Comparison of ENCODE assay signal across 8 cellular contexts in genomic region chr17:75457047-75457654, GRCh38. TPM values are rescaled to one million over a fixed set of nuclear protein-coding genes. Genes with fewer than 3 reads are reported as not detected.
DNase-seq lines count a peak whose midpoint lies in the region; ATAC-seq and TF ChIP-seq lines count a peak whose summit lies in the region.

No MANE protein-coding gene starts in this region.

- TF ChIP-seq EP300 in suprapubic skin (IDR thresholded peaks at IDR 0.05) = no peak

- H3K4me3 ChIP-seq in Karpas-422 (ENCODE audit: low read length) = peak overlapping the region; percentile 98
- H3K4me3 ChIP-seq in effector memory CD4-positive, alpha-beta T cell (ENCODE audit: insufficient read depth, low read depth, low read length, poor library complexity, severe bottlenecking) = peak overlapping the region; percentile 90
- H3K4me3 ChIP-seq in mesendoderm (ENCODE audit: low read length) = peak overlapping the region; percentile 52
- H3K4me3 ChIP-seq in suprapubic skin = peak overlapping the region; percentile 89

- peak overlapping the region; percentile 77 for H4K8ac ChIP-seq in mesendoderm (ENCODE audit: low read depth, low read length)

- no peaks in the 10 kb centered on the region for H3K9me2 ChIP-seq in Karpas-422 (replicated peaks; ENCODE audit: insufficient read depth, low read length)

- peak overlapping the region; percentile 93 for H3K56ac ChIP-seq in mesendoderm (ENCODE audit: low read length)

- H3K9ac ChIP-seq in Karpas-422 (ENCODE audit: low read length) (peak overlapping the region; percentile 100), mesendoderm (ENCODE audit: low read length) (peak overlapping the region; percentile 94)

- H3K36me3 ChIP-seq in Karpas-422 (ENCODE audit: insufficient read depth, low read length) (no peaks in the 10 kb centered on the region), mesendoderm (ENCODE audit: control insufficient read depth, insufficient read depth, low read length) (no peaks in the 10 kb centered on the region), suprapubic skin (no peaks in the 10 kb centered on the region)
- no peaks in the 10 kb centered on the region for H3K36me3 ChIP-seq in effector memory CD4-positive, alpha-beta T cell (ENCODE audit: control insufficient read depth, insufficient read depth, low read length)

- no peak for TF ChIP-seq CTCF in suprapubic skin (IDR thresholded peaks at IDR 0.05)

- no peak overlapping the region for H2AK5ac ChIP-seq in mesendoderm (ENCODE audit: low read length)

- peak overlapping the region; percentile 99 for H2AFZ ChIP-seq in Karpas-422 (ENCODE audit: low read length)

- no peak overlapping the region for H2BK15ac ChIP-seq in mesendoderm (replicated peaks; ENCODE audit: low read depth)

- H3K27me3 ChIP-seq in Karpas-422 (ENCODE audit: low read length) (no peaks in the 10 kb centered on the region), mesendoderm (ENCODE audit: insufficient read depth, low read length, poor library complexity) (no peaks in the 10 kb centered on the region), suprapubic skin (no peaks in the 10 kb centered on the region)
- H3K27me3 ChIP-seq in effector memory CD4-positive, alpha-beta T cell (replicated peaks; ENCODE audit: control insufficient read depth, insufficient read depth, low read length, poor library complexity, severe bottlenecking) = no peaks in the 10 kb centered on the region

- H3K79me2 ChIP-seq in Karpas-422 (ENCODE audit: low read length) (peaks cover 11% of the 10 kb centered on the region), mesendoderm (ENCODE audit: control insufficient read depth, insufficient read depth, low read length) (no peaks in the 10 kb centered on the region)

- no peak for ATAC-seq in HG02885 (IDR thresholded peaks at IDR 0.05; ENCODE audit: poor library complexity, unreplicated experiment)

- no peak overlapping the region for H2BK120ac ChIP-seq in mesendoderm (ENCODE audit: low read depth, low read length)

- H2BK5ac ChIP-seq in mesendoderm (ENCODE audit: low read length) = no peak overlapping the region

- DNase-seq in DMS53 treated with DMSO at 0.1 percent for 48 hours (lab: John Stamatoyannopoulos, UW; ENCODE audit: unreplicated experiment) = peak; percentile 22
- DNase-seq in Karpas-422 = peak; percentile 47
- DNase-seq in T-helper 9 cell = peak; percentile 2
- no peak for DNase-seq in effector memory CD4-positive, alpha-beta T cell
- DNase-seq in mesendoderm = peak; percentile 83
- DNase-seq in suprapubic skin (ENCODE audit: low spot score in 2 of 2) = no peak
- DNase-seq in hippocampal formation (lab: John Stamatoyannopoulos, UW) = no peak

- peak overlapping the region; percentile 72 for H4K5ac ChIP-seq in mesendoderm (ENCODE audit: low read length)

- TF ChIP-seq POLR2A in suprapubic skin (IDR thresholded peaks at IDR 0.05) = no peak

- H3K18ac ChIP-seq in mesendoderm (ENCODE audit: low read length) = peak overlapping the region; percentile 84

- H3K4me1 ChIP-seq in Karpas-422 (ENCODE audit: low read length) = peaks cover 43% of the 10 kb centered on the region
- peaks cover 12% of the 10 kb centered on the region for H3K4me1 ChIP-seq in effector memory CD4-positive, alpha-beta T cell (ENCODE audit: control insufficient read depth, insufficient read depth, low read length, poor library complexity, severe bottlenecking)
- H3K4me1 ChIP-seq in mesendoderm (ENCODE audit: control insufficient read depth, low read depth, low read length) = peaks cover 4% of the 10 kb centered on the region
- H3K4me1 ChIP-seq in suprapubic skin = peaks cover 35% of the 10 kb centered on the region

- no peaks in the 10 kb centered on the region for H4K20me1 ChIP-seq in Karpas-422 (ENCODE audit: insufficient read depth, low read depth, low read length)

- H3K27ac ChIP-seq in Karpas-422 (ENCODE audit: low read length) = peak overlapping the region; percentile 31; the same call in 1 of the 2 replicates
- peak overlapping the region; percentile 64 for H3K27ac ChIP-seq in effector memory CD4-positive, alpha-beta T cell (ENCODE audit: insufficient read depth, low read length, poor library complexity, severe bottlenecking)
- H3K27ac ChIP-seq in mesendoderm (ENCODE audit: low read depth, low read length) = no peak overlapping the region
- peak overlapping the region; percentile 78 for H3K27ac ChIP-seq in suprapubic skin

- H3K4ac ChIP-seq in mesendoderm (ENCODE audit: low read depth, low read length) = peak overlapping the region; percentile 77

- H3K79me1 ChIP-seq in mesendoderm (ENCODE audit: low read length) = no peaks in the 10 kb centered on the region

- H3K23ac ChIP-seq in mesendoderm (ENCODE audit: low read length) = no peak overlapping the region

- no CpG with 5 or more reads among the region's 38 CpGs for WGBS in mesendoderm (ENCODE audit: extremely low coverage, insufficient coverage, low lambda C conversion rate)
- WGBS in suprapubic skin = 7% methylated on average over 18 of the region's 38 CpGs

- H3K4me2 ChIP-seq in Karpas-422 (ENCODE audit: low read depth, low read length, poor library complexity, severe bottlenecking) (peak overlapping the region; percentile 86), mesendoderm (ENCODE audit: low read length) (peak overlapping the region; percentile 88)

- H3K9me3 ChIP-seq in Karpas-422 (ENCODE audit: low read length) = no peaks in the 10 kb centered on the region
- H3K9me3 ChIP-seq in effector memory CD4-positive, alpha-beta T cell (ENCODE audit: control insufficient read depth, low read length) = no peaks in the 10 kb centered on the region
- H3K9me3 ChIP-seq in suprapubic skin = no peaks in the 10 kb centered on the region

RNA-seq across cellular contexts. Expression of gene TMEM94, which starts 0.7 kb away (rescaled TPM):
- total RNA-seq in Karpas-422 (2014; rRNA removed; shearing (Covaris generic); ENCODE audit: low replicate concordance) = 20.5 and 20.7 TPM in 2 replicates
- 32.9 TPM for polyA plus RNA-seq in mesendoderm (2013, experiment 1 of 2)
- polyA plus RNA-seq in mesendoderm (2013, experiment 2 of 2) = 32.7 TPM
- total RNA-seq in suprapubic skin = 100 to 1,000 TPM in 1 of 4 donors, 10 to 100 TPM in 3; 50.0 to 147 (median 81.7) TPM

RNA-seq across cellular contexts. Expression of gene GRB2, which starts 51.7 kb away (rescaled TPM):
- total RNA-seq in Karpas-422 (2014; rRNA removed; shearing (Covaris generic); ENCODE audit: low replicate concordance) = 106 and 193 TPM in 2 replicates
- polyA plus RNA-seq in mesendoderm (2013, experiment 1 of 2) = 144 TPM
- polyA plus RNA-seq in mesendoderm (2013, experiment 2 of 2) = 132 TPM
- total RNA-seq in suprapubic skin = 10 to 100 TPM; 44.9 to 62.6 (median 58.7) TPM

RNA-seq across cellular contexts. Expression of gene CASKIN2, which starts 58.2 kb away (rescaled TPM):
- total RNA-seq in Karpas-422 (2014; rRNA removed; shearing (Covaris generic); ENCODE audit: low replicate concordance) = not detected in 2 replicates
- 11.7 TPM for polyA plus RNA-seq in mesendoderm (2013, experiment 1 of 2)
- 12.0 TPM for polyA plus RNA-seq in mesendoderm (2013, experiment 2 of 2)
- 10 to 100 TPM; 18.7 to 25.1 (median 22.1) TPM for total RNA-seq in suprapubic skin

RNA-seq across cellular contexts. Expression of gene TSEN54, which starts 59.2 kb away (rescaled TPM):
- 25.5 and 42.8 TPM in 2 replicates for total RNA-seq in Karpas-422 (2014; rRNA removed; shearing (Covaris generic); ENCODE audit: low replicate concordance)
- 24.5 TPM for polyA plus RNA-seq in mesendoderm (2013, experiment 1 of 2)
- 22.1 TPM for polyA plus RNA-seq in mesendoderm (2013, experiment 2 of 2)
- 10 to 100 TPM; 53.9 to 73.5 (median 62.9) TPM for total RNA-seq in suprapubic skin

Comparison
In these comparisons a context has a peak if more than half of its experiments do, and no peak if none do; other contexts are left out.
1. DNase-seq: peak in DMS53 treated with DMSO at 0.1 percent for 48 hours (single experiment), Karpas-422 (single experiment), T-helper 9 cell (single experiment) and mesendoderm (single experiment); none in effector memory CD4-positive, alpha-beta T cell (0 of 3), suprapubic skin (0 of 2) and hippocampal formation (0 of 2).
2. RNA of gene CASKIN2, which starts 58.2 kb away (total RNA-seq): 18.7 to 25.1 TPM in suprapubic skin; not detected in Karpas-422; every median in the first group is over 10 times any median in the second.
3. Peak in every context shown above with its lines, with median percentiles within 50 percentile points of each other: H3K4me3 ChIP-seq.